Comparison of ENCODE assay signal across 1 cellular context in the genomic region with DNA sequence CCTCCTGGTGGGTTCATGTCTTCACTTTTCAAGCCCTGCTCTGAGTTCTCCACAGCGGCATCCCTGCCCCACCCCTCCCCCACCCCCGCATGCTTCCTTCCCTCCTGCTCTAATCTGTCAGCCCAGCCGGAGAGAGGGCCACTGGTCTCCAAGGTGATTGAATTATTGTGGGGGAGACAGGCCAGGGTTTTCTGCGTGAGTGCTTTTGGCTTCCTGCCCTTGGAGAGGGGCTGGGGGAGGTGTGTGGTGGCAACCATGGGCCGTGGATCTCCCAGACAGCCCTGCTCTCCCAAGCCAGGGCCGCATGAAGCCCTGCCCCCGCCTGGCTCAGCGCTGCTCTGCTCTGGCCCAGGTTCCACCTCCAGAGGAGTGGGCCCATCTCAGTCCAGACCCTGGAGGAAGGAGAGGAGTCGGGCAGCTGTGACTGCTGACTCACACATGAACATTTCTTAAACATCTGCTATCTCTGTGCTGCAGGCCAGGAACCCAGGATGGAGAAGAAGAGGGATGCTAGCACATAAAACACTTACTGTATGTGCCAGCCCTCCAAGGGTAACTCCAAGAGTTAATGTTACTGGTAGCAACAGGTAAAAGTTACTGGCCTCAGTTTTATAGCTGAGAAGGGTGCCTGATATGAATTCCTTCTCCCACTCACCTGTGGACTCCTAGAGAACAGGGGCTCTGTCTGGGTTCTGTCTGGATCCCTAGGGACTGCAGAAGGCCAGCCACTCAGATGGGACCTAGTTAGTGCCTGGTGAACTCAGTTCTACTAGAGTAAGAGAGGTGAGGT.
A peak's percentile ranks its signal among the peaks of the same experiment; 100 is the strongest.
TF ChIP-seq lines count a peak whose summit lies in the region.

No MANE protein-coding gene starts in this region.

TF ChIP-seq in K562, 482 proteins besides CTCF, POLR2A, EP300 and RAD21 (continued from another document and continues in another):
- TF ChIP-seq, protein P1, sequence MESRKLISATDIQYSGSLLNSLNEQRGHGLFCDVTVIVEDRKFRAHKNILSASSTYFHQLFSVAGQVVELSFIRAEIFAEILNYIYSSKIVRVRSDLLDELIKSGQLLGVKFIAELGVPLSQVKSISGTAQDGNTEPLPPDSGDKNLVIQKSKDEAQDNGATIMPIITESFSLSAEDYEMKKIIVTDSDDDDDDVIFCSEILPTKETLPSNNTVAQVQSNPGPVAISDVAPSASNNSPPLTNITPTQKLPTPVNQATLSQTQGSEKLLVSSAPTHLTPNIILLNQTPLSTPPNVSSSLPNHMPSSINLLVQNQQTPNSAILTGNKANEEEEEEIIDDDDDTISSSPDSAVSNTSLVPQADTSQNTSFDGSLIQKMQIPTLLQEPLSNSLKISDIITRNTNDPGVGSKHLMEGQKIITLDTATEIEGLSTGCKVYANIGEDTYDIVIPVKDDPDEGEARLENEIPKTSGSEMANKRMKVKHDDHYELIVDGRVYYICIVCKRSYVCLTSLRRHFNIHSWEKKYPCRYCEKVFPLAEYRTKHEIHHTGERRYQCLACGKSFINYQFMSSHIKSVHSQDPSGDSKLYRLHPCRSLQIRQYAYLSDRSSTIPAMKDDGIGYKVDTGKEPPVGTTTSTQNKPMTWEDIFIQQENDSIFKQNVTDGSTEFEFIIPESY (CRISPR knock-in tag; IDR thresholded peaks at IDR 0.05): peak; percentile 72; the same call in 1 of the 2 replicates
- TF ChIP-seq ZFPM2 (CRISPR knock-in tag; IDR thresholded peaks at IDR 0.05): no peak
- no peak for TF ChIP-seq TAF7 (tag; IDR thresholded peaks at IDR 0.05)
- TF ChIP-seq FOXA3 (CRISPR knock-in tag; conservative IDR thresholded peaks at IDR 0.05 in 1 of 2, IDR thresholded peaks at IDR 0.05 in 1 of 2): peak in 1 of 2 experiments; percentile 43; a peak in 1 of 4 replicates
- TF ChIP-seq DPF2 (IDR thresholded peaks at IDR 0.05): peak; percentile 99
- TF ChIP-seq ZNF23 (CRISPR knock-in tag; IDR thresholded peaks at IDR 0.05): 0 out of 2 replicates have a peak, but pooled peaks have one; percentile 54
- no peak for TF ChIP-seq ZNF586 (CRISPR knock-in tag; conservative IDR thresholded peaks at IDR 0.05)
- TF ChIP-seq BACH1 (tag; IDR thresholded peaks at IDR 0.05): peak; percentile 85
- no peak; the same call in 1 of the 2 replicates for TF ChIP-seq ZNF444 (CRISPR knock-in tag; IDR thresholded peaks at IDR 0.05)
- 0 out of 2 replicates have a peak, but pooled peaks have one; percentile 55 for TF ChIP-seq PYGO2 (tag; IDR thresholded peaks at IDR 0.05)
- TF ChIP-seq KAT8 (IDR thresholded peaks at IDR 0.05; ENCODE audit: low read depth): no peak
- peak; percentile 98 for TF ChIP-seq SMARCC2 (IDR thresholded peaks at IDR 0.05; ENCODE audit: low read depth)
- no peak for TF ChIP-seq TGIF2 (CRISPR knock-in tag; IDR thresholded peaks at IDR 0.05)
- TF ChIP-seq SOX6 (IDR thresholded peaks at IDR 0.05): peak; percentile 94
- TF ChIP-seq, protein P2, sequence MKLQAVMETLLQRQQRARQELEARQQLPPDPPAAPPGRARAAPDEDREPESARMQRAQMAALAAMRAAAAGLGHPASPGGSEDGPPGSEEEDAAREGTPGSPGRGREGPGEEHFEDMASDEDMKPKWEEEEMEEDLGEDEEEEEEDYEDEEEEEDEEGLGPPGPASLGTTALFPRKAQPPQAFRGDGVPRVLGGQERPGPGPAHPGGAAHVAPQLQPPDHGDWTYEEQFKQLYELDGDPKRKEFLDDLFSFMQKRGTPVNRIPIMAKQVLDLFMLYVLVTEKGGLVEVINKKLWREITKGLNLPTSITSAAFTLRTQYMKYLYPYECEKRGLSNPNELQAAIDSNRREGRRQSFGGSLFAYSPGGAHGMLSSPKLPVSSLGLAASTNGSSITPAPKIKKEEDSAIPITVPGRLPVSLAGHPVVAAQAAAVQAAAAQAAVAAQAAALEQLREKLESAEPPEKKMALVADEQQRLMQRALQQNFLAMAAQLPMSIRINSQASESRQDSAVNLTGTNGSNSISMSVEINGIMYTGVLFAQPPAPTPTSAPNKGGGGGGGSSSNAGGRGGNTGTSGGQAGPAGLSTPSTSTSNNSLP (IDR thresholded peaks at IDR 0.05; ENCODE audit: borderline replicate concordance, low read depth, low read length): no peak
- peak; percentile 86 for TF ChIP-seq MYNN (IDR thresholded peaks at IDR 0.05)
- TF ChIP-seq MYNN (CRISPR knock-in tag; IDR thresholded peaks at IDR 0.05): no peak
- TF ChIP-seq HEY1 (CRISPR knock-in tag; IDR thresholded peaks at IDR 0.05; ENCODE audit: borderline replicate concordance): peak; percentile 7; the same call in 1 of the 2 replicates
- peak; percentile 91 for TF ChIP-seq MTA3 (IDR thresholded peaks at IDR 0.05; ENCODE audit: borderline replicate concordance)
- TF ChIP-seq, protein P3, sequence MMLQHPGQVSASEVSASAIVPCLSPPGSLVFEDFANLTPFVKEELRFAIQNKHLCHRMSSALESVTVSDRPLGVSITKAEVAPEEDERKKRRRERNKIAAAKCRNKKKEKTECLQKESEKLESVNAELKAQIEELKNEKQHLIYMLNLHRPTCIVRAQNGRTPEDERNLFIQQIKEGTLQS (IDR thresholded peaks at IDR 0.05): peak; percentile 95
- TF ChIP-seq, protein P3 (CRISPR knock-in tag; conservative IDR thresholded peaks at IDR 0.05): peak; percentile 21; the same call in 1 of the 2 replicates
- TF ChIP-seq RUNX1 (IDR thresholded peaks at IDR 0.05; ENCODE audit: low read depth): peak; percentile 90
- TF ChIP-seq ZBTB8A (IDR thresholded peaks at IDR 0.05; ENCODE audit: partially characterized antibody): no peak
- TF ChIP-seq, protein P4, sequence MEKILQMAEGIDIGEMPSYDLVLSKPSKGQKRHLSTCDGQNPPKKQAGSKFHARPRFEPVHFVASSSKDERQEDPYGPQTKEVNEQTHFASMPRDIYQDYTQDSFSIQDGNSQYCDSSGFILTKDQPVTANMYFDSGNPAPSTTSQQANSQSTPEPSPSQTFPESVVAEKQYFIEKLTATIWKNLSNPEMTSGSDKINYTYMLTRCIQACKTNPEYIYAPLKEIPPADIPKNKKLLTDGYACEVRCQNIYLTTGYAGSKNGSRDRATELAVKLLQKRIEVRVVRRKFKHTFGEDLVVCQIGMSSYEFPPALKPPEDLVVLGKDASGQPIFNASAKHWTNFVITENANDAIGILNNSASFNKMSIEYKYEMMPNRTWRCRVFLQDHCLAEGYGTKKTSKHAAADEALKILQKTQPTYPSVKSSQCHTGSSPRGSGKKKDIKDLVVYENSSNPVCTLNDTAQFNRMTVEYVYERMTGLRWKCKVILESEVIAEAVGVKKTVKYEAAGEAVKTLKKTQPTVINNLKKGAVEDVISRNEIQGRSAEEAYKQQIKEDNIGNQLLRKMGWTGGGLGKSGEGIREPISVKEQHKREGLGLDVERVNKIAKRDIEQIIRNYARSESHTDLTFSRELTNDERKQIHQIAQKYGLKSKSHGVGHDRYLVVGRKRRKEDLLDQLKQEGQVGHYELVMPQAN (IDR thresholded peaks at IDR 0.05; ENCODE audit: borderline replicate concordance): no peak; the same call in 1 of the 2 replicates
- peak; percentile 81; the same call in 1 of the 2 replicates for TF ChIP-seq MECOM (CRISPR knock-in tag; IDR thresholded peaks at IDR 0.05)
- TF ChIP-seq MEF2D (tag; conservative IDR thresholded peaks at IDR 0.05; ENCODE audit: low read depth): peak; percentile 40
- TF ChIP-seq NR4A1 (CRISPR knock-in tag; IDR thresholded peaks at IDR 0.05): peak; percentile 86; the same call in 1 of the 2 replicates
- no peak; the same call in 1 of the 2 replicates for TF ChIP-seq NR4A1 (tag; IDR thresholded peaks at IDR 0.05)
- TF ChIP-seq YBX1 (IDR thresholded peaks at IDR 0.05): no peak
- TF ChIP-seq FOS (IDR thresholded peaks at IDR 0.05; ENCODE audit: extremely low read depth, insufficient read length): peak; percentile 37
- peak; percentile 94 for TF ChIP-seq ZBTB7A (IDR thresholded peaks at IDR 0.05; ENCODE audit: borderline replicate concordance, control insufficient read depth, low read depth, low read length)
- no peak for TF ChIP-seq ZNF224 (CRISPR knock-in tag; IDR thresholded peaks at IDR 0.05)
- TF ChIP-seq ELF4 (CRISPR knock-in tag; IDR thresholded peaks at IDR 0.05): peak; percentile 88; the same call in 1 of the 2 replicates
- TF ChIP-seq, protein P5, sequence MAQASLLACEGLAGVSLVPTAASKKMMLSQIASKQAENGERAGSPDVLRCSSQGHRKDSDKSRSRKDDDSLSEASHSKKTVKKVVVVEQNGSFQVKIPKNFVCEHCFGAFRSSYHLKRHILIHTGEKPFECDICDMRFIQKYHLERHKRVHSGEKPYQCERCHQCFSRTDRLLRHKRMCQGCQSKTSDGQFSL (CRISPR knock-in tag; IDR thresholded peaks at IDR 0.05): no peak
- TF ChIP-seq, protein P5 (tag; IDR thresholded peaks at IDR 0.05): peak in 1 of 2 experiments; percentile 51; a peak in 1 of 4 replicates
- TF ChIP-seq, protein P6, sequence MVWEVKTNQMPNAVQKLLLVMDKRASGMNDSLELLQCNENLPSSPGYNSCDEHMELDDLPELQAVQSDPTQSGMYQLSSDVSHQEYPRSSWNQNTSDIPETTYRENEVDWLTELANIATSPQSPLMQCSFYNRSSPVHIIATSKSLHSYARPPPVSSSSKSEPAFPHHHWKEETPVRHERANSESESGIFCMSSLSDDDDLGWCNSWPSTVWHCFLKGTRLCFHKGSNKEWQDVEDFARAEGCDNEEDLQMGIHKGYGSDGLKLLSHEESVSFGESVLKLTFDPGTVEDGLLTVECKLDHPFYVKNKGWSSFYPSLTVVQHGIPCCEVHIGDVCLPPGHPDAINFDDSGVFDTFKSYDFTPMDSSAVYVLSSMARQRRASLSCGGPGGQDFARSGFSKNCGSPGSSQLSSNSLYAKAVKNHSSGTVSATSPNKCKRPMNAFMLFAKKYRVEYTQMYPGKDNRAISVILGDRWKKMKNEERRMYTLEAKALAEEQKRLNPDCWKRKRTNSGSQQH (CRISPR knock-in tag; IDR thresholded peaks at IDR 0.05): peak; percentile 70; the same call in 1 of the 2 replicates
- TF ChIP-seq, protein P7, sequence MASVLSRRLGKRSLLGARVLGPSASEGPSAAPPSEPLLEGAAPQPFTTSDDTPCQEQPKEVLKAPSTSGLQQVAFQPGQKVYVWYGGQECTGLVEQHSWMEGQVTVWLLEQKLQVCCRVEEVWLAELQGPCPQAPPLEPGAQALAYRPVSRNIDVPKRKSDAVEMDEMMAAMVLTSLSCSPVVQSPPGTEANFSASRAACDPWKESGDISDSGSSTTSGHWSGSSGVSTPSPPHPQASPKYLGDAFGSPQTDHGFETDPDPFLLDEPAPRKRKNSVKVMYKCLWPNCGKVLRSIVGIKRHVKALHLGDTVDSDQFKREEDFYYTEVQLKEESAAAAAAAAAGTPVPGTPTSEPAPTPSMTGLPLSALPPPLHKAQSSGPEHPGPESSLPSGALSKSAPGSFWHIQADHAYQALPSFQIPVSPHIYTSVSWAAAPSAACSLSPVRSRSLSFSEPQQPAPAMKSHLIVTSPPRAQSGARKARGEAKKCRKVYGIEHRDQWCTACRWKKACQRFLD (CRISPR knock-in tag; IDR thresholded peaks at IDR 0.05): peak; percentile 97
- TF ChIP-seq HOXB6 (CRISPR knock-in tag; IDR thresholded peaks at IDR 0.05; ENCODE audit: borderline replicate concordance): no peak
- TF ChIP-seq PHF20 (IDR thresholded peaks at IDR 0.05; ENCODE audit: partially characterized antibody): no peak
- TF ChIP-seq ARID1B (IDR thresholded peaks at IDR 0.05): peak; percentile 99
- no peak for TF ChIP-seq ZNF707 (CRISPR knock-in tag; conservative IDR thresholded peaks at IDR 0.05)
- TF ChIP-seq ZNF583 (CRISPR knock-in tag; IDR thresholded peaks at IDR 0.05): peak; percentile 86
- TF ChIP-seq ZNF316 (IDR thresholded peaks at IDR 0.05): peak; percentile 93
- TF ChIP-seq, protein P8, sequence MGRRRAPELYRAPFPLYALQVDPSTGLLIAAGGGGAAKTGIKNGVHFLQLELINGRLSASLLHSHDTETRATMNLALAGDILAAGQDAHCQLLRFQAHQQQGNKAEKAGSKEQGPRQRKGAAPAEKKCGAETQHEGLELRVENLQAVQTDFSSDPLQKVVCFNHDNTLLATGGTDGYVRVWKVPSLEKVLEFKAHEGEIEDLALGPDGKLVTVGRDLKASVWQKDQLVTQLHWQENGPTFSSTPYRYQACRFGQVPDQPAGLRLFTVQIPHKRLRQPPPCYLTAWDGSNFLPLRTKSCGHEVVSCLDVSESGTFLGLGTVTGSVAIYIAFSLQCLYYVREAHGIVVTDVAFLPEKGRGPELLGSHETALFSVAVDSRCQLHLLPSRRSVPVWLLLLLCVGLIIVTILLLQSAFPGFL (CRISPR knock-in tag; IDR thresholded peaks at IDR 0.05): peak; percentile 90; the same call in 1 of the 2 replicates
- TF ChIP-seq GATA2 (CRISPR knock-in tag; IDR thresholded peaks at IDR 0.05): peak; percentile 94
- peak; percentile 66 for TF ChIP-seq ESRRA (IDR thresholded peaks at IDR 0.05; ENCODE audit: borderline replicate concordance, low read depth)
- TF ChIP-seq E2F3 (CRISPR knock-in tag; IDR thresholded peaks at IDR 0.05): peak; percentile 82; the same call in 1 of the 2 replicates
- TF ChIP-seq XRCC5 (IDR thresholded peaks at IDR 0.05; ENCODE audit: low read depth, low read length): 0 out of 2 replicates have a peak, but pooled peaks have one; percentile 19
- TF ChIP-seq CCAR2 (IDR thresholded peaks at IDR 0.05; ENCODE audit: low read depth, low read length): 0 out of 2 replicates have a peak, but pooled peaks have one; percentile 47
- TF ChIP-seq, protein P9, sequence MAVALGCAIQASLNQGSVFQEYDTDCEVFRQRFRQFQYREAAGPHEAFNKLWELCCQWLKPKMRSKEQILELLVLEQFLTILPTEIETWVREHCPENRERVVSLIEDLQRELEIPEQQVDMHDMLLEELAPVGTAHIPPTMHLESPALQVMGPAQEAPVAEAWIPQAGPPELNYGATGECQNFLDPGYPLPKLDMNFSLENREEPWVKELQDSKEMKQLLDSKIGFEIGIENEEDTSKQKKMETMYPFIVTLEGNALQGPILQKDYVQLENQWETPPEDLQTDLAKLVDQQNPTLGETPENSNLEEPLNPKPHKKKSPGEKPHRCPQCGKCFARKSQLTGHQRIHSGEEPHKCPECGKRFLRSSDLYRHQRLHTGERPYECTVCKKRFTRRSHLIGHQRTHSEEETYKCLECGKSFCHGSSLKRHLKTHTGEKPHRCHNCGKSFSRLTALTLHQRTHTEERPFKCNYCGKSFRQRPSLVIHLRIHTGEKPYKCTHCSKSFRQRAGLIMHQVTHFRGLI (CRISPR knock-in tag; IDR thresholded peaks at IDR 0.05): peak; percentile 68; the same call in 1 of the 2 replicates
- TF ChIP-seq, protein P10, sequence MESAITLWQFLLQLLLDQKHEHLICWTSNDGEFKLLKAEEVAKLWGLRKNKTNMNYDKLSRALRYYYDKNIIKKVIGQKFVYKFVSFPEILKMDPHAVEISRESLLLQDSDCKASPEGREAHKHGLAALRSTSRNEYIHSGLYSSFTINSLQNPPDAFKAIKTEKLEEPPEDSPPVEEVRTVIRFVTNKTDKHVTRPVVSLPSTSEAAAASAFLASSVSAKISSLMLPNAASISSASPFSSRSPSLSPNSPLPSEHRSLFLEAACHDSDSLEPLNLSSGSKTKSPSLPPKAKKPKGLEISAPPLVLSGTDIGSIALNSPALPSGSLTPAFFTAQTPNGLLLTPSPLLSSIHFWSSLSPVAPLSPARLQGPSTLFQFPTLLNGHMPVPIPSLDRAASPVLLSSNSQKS (CRISPR knock-in tag; IDR thresholded peaks at IDR 0.05): no peak
- TF ChIP-seq ZNF347 (CRISPR knock-in tag; IDR thresholded peaks at IDR 0.05; ENCODE audit: low read depth): no peak
